Comparison of ENCODE assay signal across 1 cellular context in genomic region chr11:535519-536454, GRCh38.
TF ChIP-seq lines count a peak whose summit lies in the region.

Gene HRAS (minus strand): TSS chr11:535576.

TF ChIP-seq in HepG2, 621 proteins besides CTCF, POLR2A, EP300 and RAD21 (continued from another document and continues in another):
- TF ChIP-seq, protein P1, sequence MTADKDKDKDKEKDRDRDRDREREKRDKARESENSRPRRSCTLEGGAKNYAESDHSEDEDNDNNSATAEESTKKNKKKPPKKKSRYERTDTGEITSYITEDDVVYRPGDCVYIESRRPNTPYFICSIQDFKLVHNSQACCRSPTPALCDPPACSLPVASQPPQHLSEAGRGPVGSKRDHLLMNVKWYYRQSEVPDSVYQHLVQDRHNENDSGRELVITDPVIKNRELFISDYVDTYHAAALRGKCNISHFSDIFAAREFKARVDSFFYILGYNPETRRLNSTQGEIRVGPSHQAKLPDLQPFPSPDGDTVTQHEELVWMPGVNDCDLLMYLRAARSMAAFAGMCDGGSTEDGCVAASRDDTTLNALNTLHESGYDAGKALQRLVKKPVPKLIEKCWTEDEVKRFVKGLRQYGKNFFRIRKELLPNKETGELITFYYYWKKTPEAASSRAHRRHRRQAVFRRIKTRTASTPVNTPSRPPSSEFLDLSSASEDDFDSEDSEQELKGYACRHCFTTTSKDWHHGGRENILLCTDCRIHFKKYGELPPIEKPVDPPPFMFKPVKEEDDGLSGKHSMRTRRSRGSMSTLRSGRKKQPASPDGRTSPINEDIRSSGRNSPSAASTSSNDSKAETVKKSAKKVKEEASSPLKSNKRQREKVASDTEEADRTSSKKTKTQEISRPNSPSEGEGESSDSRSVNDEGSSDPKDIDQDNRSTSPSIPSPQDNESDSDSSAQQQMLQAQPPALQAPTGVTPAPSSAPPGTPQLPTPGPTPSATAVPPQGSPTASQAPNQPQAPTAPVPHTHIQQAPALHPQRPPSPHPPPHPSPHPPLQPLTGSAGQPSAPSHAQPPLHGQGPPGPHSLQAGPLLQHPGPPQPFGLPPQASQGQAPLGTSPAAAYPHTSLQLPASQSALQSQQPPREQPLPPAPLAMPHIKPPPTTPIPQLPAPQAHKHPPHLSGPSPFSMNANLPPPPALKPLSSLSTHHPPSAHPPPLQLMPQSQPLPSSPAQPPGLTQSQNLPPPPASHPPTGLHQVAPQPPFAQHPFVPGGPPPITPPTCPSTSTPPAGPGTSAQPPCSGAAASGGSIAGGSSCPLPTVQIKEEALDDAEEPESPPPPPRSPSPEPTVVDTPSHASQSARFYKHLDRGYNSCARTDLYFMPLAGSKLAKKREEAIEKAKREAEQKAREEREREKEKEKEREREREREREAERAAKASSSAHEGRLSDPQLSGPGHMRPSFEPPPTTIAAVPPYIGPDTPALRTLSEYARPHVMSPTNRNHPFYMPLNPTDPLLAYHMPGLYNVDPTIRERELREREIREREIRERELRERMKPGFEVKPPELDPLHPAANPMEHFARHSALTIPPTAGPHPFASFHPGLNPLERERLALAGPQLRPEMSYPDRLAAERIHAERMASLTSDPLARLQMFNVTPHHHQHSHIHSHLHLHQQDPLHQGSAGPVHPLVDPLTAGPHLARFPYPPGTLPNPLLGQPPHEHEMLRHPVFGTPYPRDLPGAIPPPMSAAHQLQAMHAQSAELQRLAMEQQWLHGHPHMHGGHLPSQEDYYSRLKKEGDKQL (CRISPR knock-in tag; IDR thresholded peaks at IDR 0.05; ENCODE audit: low read depth) = no peak
- peak; percentile 73 for TF ChIP-seq ZNF687 (CRISPR knock-in tag; IDR thresholded peaks at IDR 0.05)
- TF ChIP-seq, protein P2, sequence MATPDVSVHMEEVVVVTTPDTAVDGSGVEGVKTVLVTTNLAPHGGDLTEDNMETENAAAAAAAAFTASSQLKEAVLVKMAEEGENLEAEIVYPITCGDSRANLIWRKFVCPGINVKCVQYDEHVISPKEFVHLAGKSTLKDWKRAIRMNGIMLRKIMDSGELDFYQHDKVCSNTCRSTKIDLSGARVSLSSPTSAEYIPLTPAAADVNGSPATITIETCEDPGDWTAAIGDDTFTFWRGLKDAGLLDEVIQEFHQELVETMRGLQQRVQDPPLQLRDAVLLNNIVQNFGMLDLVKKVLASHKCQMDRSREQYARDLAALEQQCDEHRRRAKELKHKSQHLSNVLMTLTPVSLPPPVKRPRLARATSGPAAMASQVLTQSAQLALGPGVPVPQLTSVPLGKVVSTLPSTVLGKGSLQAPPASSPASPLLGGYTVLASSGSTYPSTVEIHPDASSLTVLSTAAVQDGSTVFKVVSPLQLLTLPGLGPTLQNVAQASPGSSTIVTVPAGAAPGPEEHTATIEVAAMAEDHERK (CRISPR knock-in tag; IDR thresholded peaks at IDR 0.05; ENCODE audit: low read depth) = 0 out of 2 replicates have a peak, but pooled peaks have one; percentile 31
- TF ChIP-seq PREB (CRISPR knock-in tag; IDR thresholded peaks at IDR 0.05) = 0 out of 2 replicates have a peak, but pooled peaks have one; percentile 53
- TF ChIP-seq, protein P3, sequence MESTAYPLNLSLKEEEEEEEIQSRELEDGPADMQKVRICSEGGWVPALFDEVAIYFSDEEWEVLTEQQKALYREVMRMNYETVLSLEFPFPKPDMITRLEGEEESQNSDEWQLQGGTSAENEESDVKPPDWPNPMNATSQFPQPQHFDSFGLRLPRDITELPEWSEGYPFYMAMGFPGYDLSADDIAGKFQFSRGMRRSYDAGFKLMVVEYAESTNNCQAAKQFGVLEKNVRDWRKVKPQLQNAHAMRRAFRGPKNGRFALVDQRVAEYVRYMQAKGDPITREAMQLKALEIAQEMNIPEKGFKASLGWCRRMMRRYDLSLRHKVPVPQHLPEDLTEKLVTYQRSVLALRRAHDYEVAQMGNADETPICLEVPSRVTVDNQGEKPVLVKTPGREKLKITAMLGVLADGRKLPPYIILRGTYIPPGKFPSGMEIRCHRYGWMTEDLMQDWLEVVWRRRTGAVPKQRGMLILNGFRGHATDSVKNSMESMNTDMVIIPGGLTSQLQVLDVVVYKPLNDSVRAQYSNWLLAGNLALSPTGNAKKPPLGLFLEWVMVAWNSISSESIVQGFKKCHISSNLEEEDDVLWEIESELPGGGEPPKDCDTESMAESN (CRISPR knock-in tag; conservative IDR thresholded peaks at IDR 0.05) = 0 out of 2 replicates have a peak, but pooled peaks have one; percentile 57
- TF ChIP-seq GABPA (IDR thresholded peaks at IDR 0.05; ENCODE audit: low read depth, low read length) = no peak
- TF ChIP-seq GABPA (CRISPR knock-in tag; IDR thresholded peaks at IDR 0.05; ENCODE audit: low read depth) = peak; percentile 84
- TF ChIP-seq ZNF382 (CRISPR knock-in tag; IDR thresholded peaks at IDR 0.05; ENCODE audit: borderline replicate concordance) = no peak
- no peak for TF ChIP-seq GPN1 (CRISPR knock-in tag; IDR thresholded peaks at IDR 0.05; ENCODE audit: borderline replicate concordance)
- TF ChIP-seq KAT2B (IDR thresholded peaks at IDR 0.05; ENCODE audit: borderline replicate concordance, low read depth, low read length) = no peak
- no peak for TF ChIP-seq RARA (CRISPR knock-in tag; IDR thresholded peaks at IDR 0.05)
- 0 out of 2 replicates have a peak, but pooled peaks have one; percentile 38 for TF ChIP-seq ZIK1 (CRISPR knock-in tag; IDR thresholded peaks at IDR 0.05; ENCODE audit: borderline replicate concordance, low read depth)
- 0 out of 2 replicates have a peak, but pooled peaks have one; percentile 1 for TF ChIP-seq GATAD2A (CRISPR knock-in tag; IDR thresholded peaks at IDR 0.05)
- peak; percentile 92 for TF ChIP-seq PBX2 (CRISPR knock-in tag; IDR thresholded peaks at IDR 0.05)
- TF ChIP-seq CBFB (CRISPR knock-in tag; IDR thresholded peaks at IDR 0.05) = 0 out of 2 replicates have a peak, but pooled peaks have one; percentile 46
- TF ChIP-seq, protein P4, sequence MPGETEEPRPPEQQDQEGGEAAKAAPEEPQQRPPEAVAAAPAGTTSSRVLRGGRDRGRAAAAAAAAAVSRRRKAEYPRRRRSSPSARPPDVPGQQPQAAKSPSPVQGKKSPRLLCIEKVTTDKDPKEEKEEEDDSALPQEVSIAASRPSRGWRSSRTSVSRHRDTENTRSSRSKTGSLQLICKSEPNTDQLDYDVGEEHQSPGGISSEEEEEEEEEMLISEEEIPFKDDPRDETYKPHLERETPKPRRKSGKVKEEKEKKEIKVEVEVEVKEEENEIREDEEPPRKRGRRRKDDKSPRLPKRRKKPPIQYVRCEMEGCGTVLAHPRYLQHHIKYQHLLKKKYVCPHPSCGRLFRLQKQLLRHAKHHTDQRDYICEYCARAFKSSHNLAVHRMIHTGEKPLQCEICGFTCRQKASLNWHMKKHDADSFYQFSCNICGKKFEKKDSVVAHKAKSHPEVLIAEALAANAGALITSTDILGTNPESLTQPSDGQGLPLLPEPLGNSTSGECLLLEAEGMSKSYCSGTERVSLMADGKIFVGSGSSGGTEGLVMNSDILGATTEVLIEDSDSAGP (CRISPR knock-in tag; IDR thresholded peaks at IDR 0.05; ENCODE audit: borderline replicate concordance) = peak; percentile 68; the same call in 1 of the 2 replicates
- TF ChIP-seq TFAP4 (IDR thresholded peaks at IDR 0.05; ENCODE audit: borderline replicate concordance, low read depth) = no peak
- peak; percentile 25; the same call in 1 of the 2 replicates for TF ChIP-seq ZMYM4 (CRISPR knock-in tag; IDR thresholded peaks at IDR 0.05)
- TF ChIP-seq SIN3B (IDR thresholded peaks at IDR 0.05; ENCODE audit: low read length) = no peak
- TF ChIP-seq CCAR2 (optimal IDR thresholded peaks at IDR 0.05; ENCODE audit: low read depth, low read length) = no peak
- TF ChIP-seq ESRRA (CRISPR knock-in tag; IDR thresholded peaks at IDR 0.05; ENCODE audit: low read depth) = no peak
- TF ChIP-seq, protein P5, sequence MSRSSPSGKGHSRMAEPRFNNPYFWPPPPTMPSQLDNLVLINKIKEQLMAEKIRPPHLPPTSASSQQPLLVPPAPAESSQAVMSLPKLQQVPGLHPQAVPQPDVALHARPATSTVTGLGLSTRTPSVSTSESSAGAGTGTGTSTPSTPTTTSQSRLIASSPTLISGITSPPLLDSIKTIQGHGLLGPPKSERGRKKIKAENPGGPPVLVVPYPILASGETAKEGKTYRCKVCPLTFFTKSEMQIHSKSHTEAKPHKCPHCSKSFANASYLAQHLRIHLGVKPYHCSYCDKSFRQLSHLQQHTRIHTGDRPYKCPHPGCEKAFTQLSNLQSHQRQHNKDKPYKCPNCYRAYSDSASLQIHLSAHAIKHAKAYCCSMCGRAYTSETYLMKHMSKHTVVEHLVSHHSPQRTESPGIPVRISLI (CRISPR knock-in tag; IDR thresholded peaks at IDR 0.05; ENCODE audit: borderline replicate concordance) = no peak
- TF ChIP-seq ZNF234 (CRISPR knock-in tag; conservative IDR thresholded peaks at IDR 0.05) = no peak
- peak; percentile 41 for TF ChIP-seq MED1 (CRISPR knock-in tag; IDR thresholded peaks at IDR 0.05)
- TF ChIP-seq SALL1 (CRISPR knock-in tag; IDR thresholded peaks at IDR 0.05) = peak; percentile 47
- 0 out of 2 replicates have a peak, but pooled peaks have one; percentile 42 for TF ChIP-seq ZMAT3 (CRISPR knock-in tag; conservative IDR thresholded peaks at IDR 0.05)
- peak; percentile 88 for TF ChIP-seq POLR2G (IDR thresholded peaks at IDR 0.05; ENCODE audit: low read depth, low read length)
- TF ChIP-seq MBNL3 (CRISPR knock-in tag; conservative IDR thresholded peaks at IDR 0.05) = no peak
- TF ChIP-seq, protein P6, sequence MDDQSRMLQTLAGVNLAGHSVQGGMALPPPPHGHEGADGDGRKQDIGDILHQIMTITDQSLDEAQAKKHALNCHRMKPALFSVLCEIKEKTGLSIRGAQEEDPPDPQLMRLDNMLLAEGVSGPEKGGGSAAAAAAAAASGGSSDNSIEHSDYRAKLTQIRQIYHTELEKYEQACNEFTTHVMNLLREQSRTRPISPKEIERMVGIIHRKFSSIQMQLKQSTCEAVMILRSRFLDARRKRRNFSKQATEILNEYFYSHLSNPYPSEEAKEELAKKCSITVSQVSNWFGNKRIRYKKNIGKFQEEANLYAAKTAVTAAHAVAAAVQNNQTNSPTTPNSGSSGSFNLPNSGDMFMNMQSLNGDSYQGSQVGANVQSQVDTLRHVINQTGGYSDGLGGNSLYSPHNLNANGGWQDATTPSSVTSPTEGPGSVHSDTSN (CRISPR knock-in tag; IDR thresholded peaks at IDR 0.05; ENCODE audit: borderline replicate concordance) = peak; percentile 90; the same call in 1 of the 2 replicates
- no peak; the same call in 1 of the 2 replicates for TF ChIP-seq ZNF777 (CRISPR knock-in tag; IDR thresholded peaks at IDR 0.05)
- peak; percentile 83 for TF ChIP-seq SRSF1 (optimal IDR thresholded peaks at IDR 0.05; ENCODE audit: low read depth, low read length)
